Comparison of ENCODE assay signal across 9 cellular contexts in the genomic region with DNA sequence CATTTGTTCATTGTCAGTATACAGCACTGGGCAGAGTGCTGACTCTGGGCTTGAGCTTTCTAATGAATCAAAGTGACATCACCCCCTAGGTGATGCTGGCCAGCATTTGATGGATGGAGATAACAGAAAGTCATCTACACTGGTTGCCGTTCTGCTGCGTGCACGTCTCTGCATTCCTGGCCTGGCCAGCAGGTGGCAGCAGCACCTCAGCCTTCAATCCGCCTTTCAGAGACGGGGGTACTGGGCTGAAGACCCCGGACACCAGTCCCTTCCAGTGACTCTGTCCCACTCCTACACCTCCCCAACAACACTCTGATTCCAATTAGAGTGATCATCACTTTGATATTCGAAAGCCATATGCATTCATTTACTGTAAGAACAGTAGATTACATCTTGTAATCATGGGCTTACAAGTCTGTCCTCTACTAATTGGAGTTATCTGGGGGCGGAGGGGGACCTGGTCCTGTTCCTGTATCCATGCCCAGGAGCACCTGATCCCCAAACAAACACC. TPM values are rescaled to one million over a fixed set of nuclear protein-coding genes. Genes with fewer than 3 reads are reported as not detected.
DNase-seq lines count a peak whose midpoint lies in the region; ATAC-seq and TF ChIP-seq lines count a peak whose summit lies in the region.
"Had no signal": no experiment of that assay in that cellular context is flagged by ENCODE, and none has a peak within 500 bp of the region (broad histone marks: within the 10 kb centered on the region; RNA-seq: fewer than 3 reads in every experiment).

No MANE protein-coding gene starts in this region.

- no peaks in the 10 kb centered on the region for H3K9me3 Mint-ChIP-seq in activated B cell treated with CpG ODN at 0.5 μM for 24 hours

- H3K4me1 Mint-ChIP-seq in activated B cell treated with CpG ODN at 0.5 μM for 24 hours, result peaks cover 2% of the 10 kb centered on the region

- H3K27ac Mint-ChIP-seq in activated B cell treated with CpG ODN at 0.5 μM for 24 hours, result no peak overlapping the region

- H3K4me3 ChIP-seq in GM12875 (ENCODE audit: low read depth, low read length), result no peak overlapping the region
- H3K4me3 ChIP-seq in cardiac fibroblast (replicated peaks in 1 of 2; ENCODE audit: low read depth in 2 of 2, low read length in 2 of 2), result no peak overlapping the region

- peak; percentile 63 for DNase-seq in AG08395 (ENCODE audit: low spot score)
- peak; percentile 71 for DNase-seq in NAMALWA (ENCODE audit: low spot score)
- DNase-seq in activated B cell treated with CpG ODN at 0.5 μM for 24 hours, result peak; percentile 51
- peak; percentile 35 to 61 for DNase-seq in cardiac fibroblast (ENCODE audit: low read depth in 2 of 2)
- peak; percentile 65 for DNase-seq in left lobe of liver (ENCODE audit: low spot score)
- DNase-seq in stimulated activated CD4-positive, alpha-beta T cell treated with anti-CD3 and anti-CD28 coated beads, TNF-alpha, amount 100 ng/mL, for 4 hours (ENCODE audit: low read depth in 3 of 3), result peak; percentile 17 to 25 (median 22)

- peak; percentile 71 for ATAC-seq in activated B cell treated with CpG ODN at 0.5 μM for 24 hours (ENCODE audit: low read depth)
- peak; percentile 92 for ATAC-seq in left lobe of liver
- ATAC-seq in HG03025 (IDR thresholded peaks at IDR 0.05; ENCODE audit: low FRiP score, unreplicated experiment), result no peak

- H3K27me3 Mint-ChIP-seq in activated B cell treated with CpG ODN at 0.5 μM for 24 hours, result no peaks in the 10 kb centered on the region

- CTCF ChIA-PET in activated B cell treated with CpG ODN at 0.5 μM for 24 hours (lab: Charles Lee), result interaction anchor here (0.7 to 5.5 kb wide), 9 partner anchors 10 to 529 kb away, joined by 3 to 117 read pairs (median 4); a partner anchor contains a TSS

- intact Hi-C loops in activated B cell treated with CpG ODN at 0.5 μM for 24 hours (cut with micrococcal nuclease), result loop anchor here (1.0 to 5.0 kb wide), 5 partner anchors 57 to 693 kb away; a partner anchor contains a TSS

- no peaks in the 10 kb centered on the region for H3K36me3 Mint-ChIP-seq in activated B cell treated with CpG ODN at 0.5 μM for 24 hours (ENCODE audit: low read depth)

- POLR2A ChIA-PET in activated B cell treated with CpG ODN at 0.5 μM for 24 hours (lab: Charles Lee), result interaction anchor here (0.7 kb wide), 1 partner anchor 9 kb away, joined by 7 read pairs; no protein-coding TSS in a partner anchor

- TF ChIP-seq CTCF in GM12875 (IDR thresholded peaks at IDR 0.05; ENCODE audit: borderline replicate concordance, insufficient read depth, low read depth, low read length), result peak; percentile 95
- TF ChIP-seq CTCF in activated B cell treated with CpG ODN at 0.5 μM for 24 hours (IDR thresholded peaks at IDR 0.05), result peak; percentile 95
- peak; percentile 99 for TF ChIP-seq CTCF in cardiac fibroblast (IDR thresholded peaks at IDR 0.05; ENCODE audit: low read depth, low read length)

- H3K4me3 Mint-ChIP-seq in activated B cell treated with CpG ODN at 0.5 μM for 24 hours, result no peak overlapping the region

RNA-seq across cellular contexts. Expression of a gene that starts 6.0 kb away (rescaled TPM):
- total RNA-seq in activated B cell treated with CpG ODN at 0.5 μM for 24 hours (not detected in 2 replicates), left lobe of liver (0.13 TPM)
- total RNA-seq: pulmonary artery endothelial cell had no signal

RNA-seq across cellular contexts. Expression of a gene that starts 56.1 kb away (rescaled TPM):
- 0.61 and 0.95 TPM in 2 replicates for total RNA-seq in activated B cell treated with CpG ODN at 0.5 μM for 24 hours
- total RNA-seq in left lobe of liver, result 35.5 TPM

Comparison
In these comparisons a context has a peak if more than half of its experiments do, and no peak if none do; other contexts are left out.
1. RNA of a gene that starts 56.1 kb away (total RNA-seq): 35.5 TPM in left lobe of liver (single experiment); 0.61 to 0.95 TPM in activated B cell treated with CpG ODN at 0.5 μM for 24 hours; every median in the first group is over 10 times any median in the second.
2. Peak in every context shown above with its lines, with median percentiles within 50 percentile points of each other: DNase-seq and CTCF ChIP-seq.